In the genomic region with DNA sequence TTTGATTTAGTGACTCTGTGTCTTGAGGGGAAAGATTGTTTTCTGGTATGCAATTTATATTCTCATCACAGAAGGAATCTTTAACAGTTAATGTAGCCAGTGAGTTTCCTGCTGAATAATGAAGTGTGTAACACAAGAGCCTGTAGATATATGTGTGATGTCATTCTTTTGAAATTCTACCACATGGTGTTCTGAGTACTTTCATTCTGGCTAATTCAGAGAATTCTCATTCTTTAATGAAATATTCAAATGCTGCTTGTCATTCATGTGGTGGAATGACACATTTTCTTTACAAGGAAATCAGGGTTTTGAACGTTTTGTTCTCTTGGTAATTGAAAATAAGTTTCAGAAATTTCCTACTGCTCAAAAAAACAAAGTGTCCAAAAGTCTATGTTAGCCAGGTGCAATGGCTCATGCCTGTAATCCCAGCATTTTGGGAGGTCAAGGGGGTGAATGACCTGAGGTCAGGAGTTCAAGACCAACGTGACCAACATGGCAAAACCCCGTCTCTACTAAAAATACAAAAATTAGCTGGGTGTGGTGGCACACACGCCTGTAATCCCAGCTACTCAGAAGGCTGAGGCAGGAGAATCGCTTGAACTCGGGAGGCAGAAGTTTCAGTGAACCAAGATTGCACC, we compare ENCODE assay signal across 17 cellular contexts.
DNase-seq lines count a peak whose midpoint lies in the region; ATAC-seq, FAIRE-seq and TF ChIP-seq lines count a peak whose summit lies in the region.
"Had no signal": no experiment of that assay in that cellular context is flagged by ENCODE, and none has a peak within 500 bp of the region (broad histone marks: within the 10 kb centered on the region; RNA-seq: fewer than 3 reads in every experiment).

No MANE protein-coding gene starts in this region.

- no peak overlapping the region for H3K4me2 ChIP-seq in HepG2 (ENCODE audit: low read depth, low read length)

- DNase-seq in D721Med (ENCODE audit: insufficient read length, low spot score) (no peak), GM10266 (ENCODE audit: extremely low spot score) (peak; percentile 6), HepG2 (ENCODE audit: low spot score) (no peak), GF-D8 (lab: John Stamatoyannopoulos, UW) (no peak), GOT3 (lab: John Stamatoyannopoulos, UW) (no peak)
- DNase-seq in activated T-cell treated with anti-CD3 and anti-CD28 coated beads, Interleukin-2, amount 50 U/mL, for 48 hours = peak; percentile 26 to 28
- DNase-seq: activated gamma-delta T cell treated with Interleukin-2 at 50 U/mL for 16 hours, AML-193, DMS79, GM23248, head of caudate nucleus, left ventricle myocardium superior, NCI-H1105 treated with DMSO at 0.1 percent for 48 hours, retina, SHP77, testis had no signal

- H2AFZ ChIP-seq in HepG2 (ENCODE audit: low read length) = no peak overlapping the region
- H2AFZ ChIP-seq: GM23248 had no signal

- FAIRE-seq in D721Med (lab: Jason Lieb, UNC) (peak; percentile 41), HepG2 (lab: Jason Lieb, UNC) (no peak)

- TF ChIP-seq CTCF in D721Med (IDR thresholded peaks at IDR 0.05; ENCODE audit: insufficient read depth, missing control alignments) = no peak
- TF ChIP-seq CTCF in GM10266 (IDR thresholded peaks at IDR 0.05; ENCODE audit: control insufficient read depth, insufficient read depth, low read depth, missing control alignments) = no peak
- TF ChIP-seq CTCF in HepG2 (CRISPR knock-in tag; IDR thresholded peaks at IDR 0.05) = no peak

- no peaks in the 10 kb centered on the region for H3K27me3 ChIP-seq in HepG2 (ENCODE audit: control insufficient read depth in 1 of 2, insufficient read depth in 2 of 2, low read length in 2 of 2)
- H3K27me3 ChIP-seq: testis had no signal

- H3K36me3 ChIP-seq in HepG2 (replicated peaks in 1 of 2; ENCODE audit: control insufficient read depth in 1 of 2, insufficient read depth in 2 of 2, low read length in 2 of 2) = no peaks in the 10 kb centered on the region

- in situ Hi-C loops in HepG2 (cut with HindIII; ENCODE audit: extremely low pct_ligation_motif_present, low pct_unique_long_range_greater_than_20kb) = no loop called here

- peaks cover 11% of the 10 kb centered on the region; the same call in 1 of the 2 replicates for H3K9me3 ChIP-seq in HepG2 (ENCODE audit: low read length)
- H3K9me3 ChIP-seq: testis had no signal

- H4K20me1 ChIP-seq in HepG2 (ENCODE audit: insufficient read depth, low read length) = no peaks in the 10 kb centered on the region

- H3K9ac ChIP-seq in HepG2 (ENCODE audit: insufficient read depth, low read depth, low read length) = no peak overlapping the region
- H3K9ac ChIP-seq: GM23248 had no signal

- intact Hi-C loops in HepG2 (cut with micrococcal nuclease; ENCODE audit: unreplicated experiment) = no loop called here

- WGBS in HepG2 (ENCODE audit: low lambda C conversion rate) = 0% methylated on average over 5 of the region's 6 CpGs

- no peak for TF ChIP-seq EP300 in HepG2 (IDR thresholded peaks at IDR 0.05; ENCODE audit: low read depth in 2 of 2, low read length in 2 of 2)
- no peak for TF ChIP-seq EP300 in HepG2 (CRISPR knock-in tag; IDR thresholded peaks at IDR 0.05; ENCODE audit: borderline replicate concordance)

- TF ChIP-seq POLR2A in HepG2 (IDR thresholded peaks at IDR 0.05; ENCODE audit: insufficient read depth in 1 of 2, low read depth in 2 of 2, low read length in 2 of 2) = no peak

- no peak overlapping the region for H3K4me3 ChIP-seq in HepG2 (replicated peaks in 1 of 3; ENCODE audit: insufficient read depth in 1 of 3, low read depth in 2 of 3, low read length in 3 of 3)
- H3K4me3 ChIP-seq: GM23248, testis had no signal

- H3K27ac ChIP-seq in HepG2 (ENCODE audit: extremely low read length, insufficient read depth, low read length) = no peak overlapping the region
- H3K27ac ChIP-seq: GM23248, testis had no signal

- H3K79me2 ChIP-seq in HepG2 (ENCODE audit: insufficient read depth, low read length) = no peaks in the 10 kb centered on the region

- CTCF ChIA-PET in HepG2 (lab: Yijun Ruan, JAX; ENCODE audit: low intra/inter-chr PET ratio, low total read pairs) = no interaction called here

- ATAC-seq in HepG2 (no peak), HG02970 (IDR thresholded peaks at IDR 0.05; ENCODE audit: low FRiP score, unreplicated experiment) (no peak)

- TF ChIP-seq RAD21 in HepG2 (CRISPR knock-in tag; IDR thresholded peaks at IDR 0.05) = no peak

- POLR2A ChIA-PET in HepG2 (lab: Yijun Ruan, JAX) = no interaction called here

- H3K4me1 ChIP-seq in HepG2 (ENCODE audit: insufficient read depth, low read length) = no peaks in the 10 kb centered on the region
- H3K4me1 ChIP-seq: testis had no signal

- no TSS peak for BruUV-seq in HepG2 (replicated peaks; lab: Mats Ljungman, UMichigan)

TF ChIP-seq in HepG2, 621 proteins besides CTCF, POLR2A, EP300 and RAD21:
- TF ChIP-seq ATF7 (IDR thresholded peaks at IDR 0.05) (peak; percentile 19; the same call in 1 of the 2 replicates), ATF7 (CRISPR knock-in tag; IDR thresholded peaks at IDR 0.05) (no peak)
- TF ChIP-seq, protein P1, sequence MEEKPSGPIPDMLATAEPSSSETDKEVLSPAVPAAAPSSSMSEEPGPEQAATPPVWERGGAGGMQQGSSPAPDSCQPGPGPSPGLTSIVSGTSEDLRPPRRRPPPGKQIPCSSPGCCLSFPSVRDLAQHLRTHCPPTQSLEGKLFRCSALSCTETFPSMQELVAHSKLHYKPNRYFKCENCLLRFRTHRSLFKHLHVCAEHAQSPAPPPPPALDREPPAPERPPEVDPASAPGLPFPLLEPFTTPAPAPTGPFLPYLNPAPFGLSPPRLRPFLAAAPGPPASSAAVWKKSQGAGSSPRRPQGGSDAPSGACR (CRISPR knock-in tag; IDR thresholded peaks at IDR 0.05) = no peak

Comparison
In these comparisons a context has a peak if more than half of its experiments do, and no peak if none do; other contexts are left out.
1. DNase-seq: peak in GM10266 (single experiment) and activated T-cell treated with anti-CD3 and anti-CD28 coated beads, Interleukin-2, amount 50 U/mL, for 48 hours (2 of 2); none in D721Med (single experiment), HepG2 (single experiment), GF-D8 (single experiment) and GOT3 (single experiment).